ENCODE assay signal across 11 cellular contexts in the genomic region with DNA sequence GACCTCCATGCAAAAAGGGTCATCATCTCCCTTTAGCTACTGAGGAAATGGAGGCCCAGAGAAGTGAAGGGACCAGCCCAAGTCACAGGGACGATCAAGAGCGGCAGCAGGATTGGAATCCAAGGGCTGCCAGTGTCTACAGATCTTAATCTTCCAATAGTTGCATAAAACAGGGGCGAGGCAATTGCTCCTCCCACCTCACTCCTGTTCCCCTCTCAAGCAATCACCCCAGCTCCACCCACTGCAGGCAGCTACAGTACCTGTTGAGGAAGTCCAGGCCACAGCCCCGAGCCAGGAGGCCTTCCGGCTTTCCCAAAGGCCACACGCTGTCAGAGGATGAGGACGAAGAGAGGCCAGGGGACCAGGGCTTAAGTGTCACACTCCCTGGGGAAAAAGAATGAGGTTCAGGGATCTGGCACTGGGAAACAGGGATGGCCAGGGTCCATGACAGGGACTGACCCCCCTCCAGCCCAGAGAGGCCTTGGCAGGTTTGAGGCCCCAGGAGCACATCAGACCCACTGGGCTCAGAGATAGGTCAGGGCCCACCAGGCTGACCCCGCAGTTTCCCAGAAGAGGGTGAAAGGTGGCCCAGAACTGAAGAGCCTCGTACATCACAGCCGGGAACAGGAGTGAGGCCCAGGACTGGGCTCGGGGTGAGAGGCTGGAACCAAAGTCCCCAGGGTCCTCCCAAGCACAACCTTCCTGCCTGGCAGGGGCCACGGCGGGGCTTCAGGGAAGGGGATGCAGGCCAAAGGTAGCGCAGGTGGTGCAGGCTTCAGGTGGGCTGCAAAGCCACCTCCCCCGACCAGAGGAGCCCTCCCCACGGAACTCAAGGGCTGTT. TPM values are rescaled to one million over a fixed set of nuclear protein-coding genes. Genes with fewer than 3 reads are reported as not detected.
DNase-seq lines count a peak whose midpoint lies in the region; ATAC-seq, FAIRE-seq and TF ChIP-seq lines count a peak whose summit lies in the region.
"Had no signal": no experiment of that assay in that cellular context is flagged by ENCODE, and none has a peak within 500 bp of the region (broad histone marks: within the 10 kb centered on the region; RNA-seq: fewer than 3 reads in every experiment).

No MANE protein-coding gene starts in this region.

- DNase-seq in HuH-7.5 (ENCODE audit: low spot score) (peak; percentile 83), islet precursor cell (peak; percentile 84), small intestine (peak; percentile 99), T-helper 17 cell (no peak), 8988T (no peak)
- DNase-seq: activated CD8-positive, alpha-beta memory T cell treated with anti-CD3 and anti-CD28 coated beads, Interleukin-2, amount 50 U/mL, for 48 hours; GDM1 had no signal

- no peak overlapping the region for H3K27ac Mint-ChIP-seq in T-helper 17 cell

- H3K27me3 ChIP-seq in small intestine (ENCODE audit: control insufficient read depth in 2 of 2, insufficient read depth in 2 of 2, low read length in 2 of 2) = no peaks in the 10 kb centered on the region
- H3K27me3 ChIP-seq: SJSA1 had no signal

- peaks cover 0 to 3% of the 10 kb centered on the region in 2 donors for H3K4me1 ChIP-seq in small intestine (ENCODE audit: control insufficient read depth in 2 of 2, insufficient read depth in 1 of 2, low read depth in 1 of 2, low read length in 1 of 2)

- no peak for TF ChIP-seq CTCF in VCaP (conservative IDR thresholded peaks at IDR 0.05)

- H3K9me3 ChIP-seq in small intestine (ENCODE audit: control insufficient read depth, low read depth) (no peaks in the 10 kb centered on the region), T-helper 17 cell (ENCODE audit: control insufficient read depth, low read length, poor library complexity, severe bottlenecking) (no peaks in the 10 kb centered on the region)
- H3K9me3 ChIP-seq: SJSA1 had no signal

- H3K27ac ChIP-seq in VCaP (peak overlapping the region; percentile 92), small intestine (ENCODE audit: low read depth in 1 of 2, low read length in 1 of 2) (peak overlapping the region; percentile 95 to 97)
- H3K27ac ChIP-seq: SJSA1 had no signal

- H3K4me3 ChIP-seq in small intestine (ENCODE audit: low read depth in 1 of 2, low read length in 2 of 2) = no peak overlapping the region
- H3K4me3 ChIP-seq: SJSA1 had no signal

- peaks cover 0 to 7% of the 10 kb centered on the region in 2 donors for H3K36me3 ChIP-seq in small intestine (ENCODE audit: control insufficient read depth in 2 of 2, insufficient read depth in 2 of 2, low read length in 2 of 2)

- no peak for FAIRE-seq in small intestine (lab: Jason Lieb, UNC)

- H3K36me3 Mint-ChIP-seq in T-helper 17 cell (ENCODE audit: low read depth) = no peaks in the 10 kb centered on the region

- H3K4me1 Mint-ChIP-seq in T-helper 17 cell = peaks cover 18% of the 10 kb centered on the region

- H3K27me3 Mint-ChIP-seq in T-helper 17 cell = peaks cover under 1% of the 10 kb centered on the region

- no peak overlapping the region for H3K4me3 Mint-ChIP-seq in T-helper 17 cell

- ATAC-seq in HG02642 (IDR thresholded peaks at IDR 0.05; ENCODE audit: poor library complexity, unreplicated experiment) (no peak), T-helper 17 cell (no peak), HG03095 (IDR thresholded peaks at IDR 0.05; ENCODE audit: unreplicated experiment) (no peak)

- WGBS in small intestine, 3 donors = 16 to 56% (median 23%) methylated on average over 15 to 16 of the region's 16 CpGs

RNA-seq across cellular contexts. Expression of gene MFNG, which starts 16.4 kb away (rescaled TPM):
- 10 to 100 TPM; 19.2 to 21.3 (median 20.5) TPM for polyA plus RNA-seq in small intestine
- 100 to 1,000 TPM; 139 to 150 TPM for total RNA-seq in T-helper 17 cell
- total RNA-seq: SJSA1 had no signal

RNA-seq across cellular contexts. Expression of gene CARD10, which starts 16.7 kb away (rescaled TPM):
- polyA plus RNA-seq in small intestine = 100 to 1,000 TPM in 2 of 3 donors, 10 to 100 TPM in 1; 48.2 to 129 (median 129) TPM
- total RNA-seq in T-helper 17 cell = under 1 TPM; 0.12 to 0.31 TPM

RNA-seq across cellular contexts. Expression of gene CDC42EP1, which starts 57.7 kb away (rescaled TPM):
- polyA plus RNA-seq in small intestine = 10 to 100 TPM; 19.7 to 81.5 (median 29.5) TPM
- total RNA-seq in T-helper 17 cell = not detected

Comparison
In these comparisons a context has a peak if more than half of its experiments do, and no peak if none do; other contexts are left out.
1. DNase-seq: peak in HuH-7.5 (single experiment), islet precursor cell (single experiment) and small intestine (single experiment); none in T-helper 17 cell (0 of 3) and 8988T (single experiment).